Comparison of ENCODE assay signal across 21 cellular contexts in the genomic region with DNA sequence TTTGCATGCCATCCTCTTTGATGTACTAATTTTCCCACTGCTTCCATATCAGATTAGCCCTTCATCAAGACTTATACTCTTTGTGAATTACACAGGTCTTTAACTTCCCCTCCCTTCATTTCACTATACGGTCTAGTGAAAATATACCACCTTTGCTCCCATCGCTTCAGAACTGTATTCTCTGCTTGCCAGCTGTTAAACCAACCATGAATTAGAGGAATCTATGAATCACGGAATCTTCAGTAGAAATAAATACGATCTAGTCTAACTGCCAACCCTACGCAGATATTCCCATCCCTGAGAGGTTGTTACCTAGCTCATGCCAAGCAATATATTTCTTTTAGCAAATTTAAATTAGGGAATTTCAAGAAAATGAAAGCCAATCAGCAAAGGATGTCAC.
DNase-seq lines count a peak whose midpoint lies in the region; TF ChIP-seq lines count a peak whose summit lies in the region.
"Had no signal": no experiment of that assay in that cellular context is flagged by ENCODE, and none has a peak within 500 bp of the region (broad histone marks: within the 10 kb centered on the region; RNA-seq: fewer than 3 reads in every experiment).

No MANE protein-coding gene starts in this region.

- no peak overlapping the region for H3K27ac Mint-ChIP-seq in activated CD4-positive, alpha-beta T cell treated with anti-CD3 and anti-CD28 coated beads, Interleukin-2, amount 10 ng/mL, durations not matched to agents 24 days and 14 days
- H3K27ac Mint-ChIP-seq: B cell; CD4-positive, alpha-beta T cell; CD8-positive, alpha-beta T cell had no signal

- DNase-seq in Caki2 (ENCODE audit: low read depth) (peak; percentile 14), epithelial cell of proximal tubule (ENCODE audit: low read depth) (peak; percentile 78), kidney tubule cell (ENCODE audit: low spot score) (peak; percentile 60), T-helper 9 cell (no peak), SHP77 treated with DMSO at 0.1 percent for 48 hours (lab: John Stamatoyannopoulos, UW) (no peak)
- no peak for DNase-seq in activated CD4-positive, alpha-beta T cell treated with anti-CD3 and anti-CD28 coated beads, Interleukin-2, amount 10 ng/mL, durations not matched to agents 24 days and 14 days
- DNase-seq: AML-193; Caco-2; CD4-positive, alpha-beta T cell; CD8-positive, alpha-beta T cell; DMS 273 treated with DMSO at 0.1 percent for 48 hours; DMS153; DMS53; DMS79; DND-41; EL; GDM1 had no signal

- no peaks in the 10 kb centered on the region for H3K36me3 Mint-ChIP-seq in activated CD4-positive, alpha-beta T cell treated with anti-CD3 and anti-CD28 coated beads, Interleukin-2, amount 10 ng/mL, durations not matched to agents 24 days and 14 days (ENCODE audit: low read depth)
- H3K36me3 Mint-ChIP-seq: CD8-positive, alpha-beta T cell had no signal

- H3K4me3 Mint-ChIP-seq in activated CD4-positive, alpha-beta T cell treated with anti-CD3 and anti-CD28 coated beads, Interleukin-2, amount 10 ng/mL, durations not matched to agents 24 days and 14 days = no peak overlapping the region
- H3K4me3 Mint-ChIP-seq: B cell; CD4-positive, alpha-beta T cell; CD8-positive, alpha-beta T cell had no signal

- no peaks in the 10 kb centered on the region for H3K27me3 Mint-ChIP-seq in activated CD4-positive, alpha-beta T cell treated with anti-CD3 and anti-CD28 coated beads, Interleukin-2, amount 10 ng/mL, durations not matched to agents 24 days and 14 days
- H3K27me3 Mint-ChIP-seq: B cell; CD4-positive, alpha-beta T cell had no signal

- peaks cover 4% of the 10 kb centered on the region for H3K9me3 Mint-ChIP-seq in activated CD4-positive, alpha-beta T cell treated with anti-CD3 and anti-CD28 coated beads, Interleukin-2, amount 10 ng/mL, durations not matched to agents 24 days and 14 days

- H3K4me3 ChIP-seq in epithelial cell of proximal tubule (ENCODE audit: low read depth, low read length) = no peak overlapping the region
- H3K4me3 ChIP-seq: A549; BLaER1 treated with 17β-estradiol and CSF1 and Interleukin-3, amounts not matched to agents 10 nM and 100 nM; GM12878 had no signal

- no peak for TF ChIP-seq CTCF in epithelial cell of proximal tubule (conservative IDR thresholded peaks at IDR 0.05; ENCODE audit: low read depth, low read length)

- in situ Hi-C loops in Caki2 (cut with HindIII; ENCODE audit: low pct_unique_long_range_greater_than_20kb, low sequenced_read_pairs) = no loop called here

- intact Hi-C loops in activated CD4-positive, alpha-beta T cell treated with anti-CD3 and anti-CD28 coated beads, Interleukin-2, amount 10 ng/mL, durations not matched to agents 24 days and 14 days (cut with micrococcal nuclease) = no loop called here

- no peaks in the 10 kb centered on the region for H3K4me1 Mint-ChIP-seq in activated CD4-positive, alpha-beta T cell treated with anti-CD3 and anti-CD28 coated beads, Interleukin-2, amount 10 ng/mL, durations not matched to agents 24 days and 14 days
- H3K4me1 Mint-ChIP-seq: B cell had no signal

Comparison
In these comparisons a context has a peak if more than half of its experiments do, and no peak if none do; other contexts are left out.
1. DNase-seq: peak in Caki2 (single experiment), epithelial cell of proximal tubule (single experiment) and kidney tubule cell (single experiment); none in T-helper 9 cell (single experiment), activated CD4-positive, alpha-beta T cell treated with anti-CD3 and anti-CD28 coated beads, Interleukin-2, amount 10 ng/mL, durations not matched to agents 24 days and 14 days (single experiment) and SHP77 treated with DMSO at 0.1 percent for 48 hours (single experiment).